In the genomic region with DNA sequence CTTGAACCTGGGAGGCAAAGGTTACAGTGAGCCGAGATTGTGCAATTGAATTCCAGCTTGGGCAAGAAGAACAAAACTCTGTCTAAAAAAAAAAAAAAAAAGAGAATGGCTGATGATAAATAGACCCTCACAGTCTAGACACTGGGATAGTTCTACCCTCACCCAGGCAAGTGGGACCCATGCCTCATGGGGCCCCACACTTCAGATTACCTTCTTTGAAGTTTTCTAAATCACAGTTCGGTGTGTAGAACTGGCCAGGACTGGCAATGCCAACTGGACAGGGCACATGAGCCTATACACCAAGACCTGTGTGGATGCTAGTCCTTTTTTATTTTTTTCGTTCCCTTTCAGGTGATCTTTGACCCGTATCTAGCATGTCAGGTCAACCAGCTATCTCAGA, we compare ENCODE assay signal across 27 cellular contexts. TPM values are rescaled to one million over a fixed set of nuclear protein-coding genes. Genes with fewer than 3 reads are reported as not detected.
"Had no signal": no experiment of that assay in that cellular context is flagged by ENCODE, and none has a peak within 500 bp of the region (broad histone marks: within the 10 kb centered on the region; RNA-seq: fewer than 3 reads in every experiment).

No MANE protein-coding gene starts in this region.

- H3K4me3 Mint-ChIP-seq: mesothelial cell of epicardium had no signal

- H3K4me1 ChIP-seq: esophagus squamous epithelium, gastrocnemius medialis, heart right ventricle, left lung, lower lobe of right lung had no signal

- H3K4me3 ChIP-seq: coronary artery, dorsolateral prefrontal cortex, esophagus squamous epithelium, gastrocnemius medialis, heart right ventricle, left lung, lower lobe of right lung, mucosa of descending colon had no signal

- H3K27ac ChIP-seq: coronary artery, dorsolateral prefrontal cortex, epithelial cell of prostate, esophagus squamous epithelium, gastrocnemius medialis, heart right ventricle, left lung, lower lobe of right lung had no signal

- ATAC-seq: esophagus mucosa, gastrocnemius medialis, heart right ventricle, left cardiac atrium, left lung, left ventricle myocardium superior, lower lobe of right lung, mucosa of descending colon had no signal

- H3K9me3 Mint-ChIP-seq: mesothelial cell of epicardium had no signal

- H3K4me1 Mint-ChIP-seq: mesothelial cell of epicardium had no signal

- H3K27ac Mint-ChIP-seq: mesothelial cell of epicardium had no signal

- H3K9me3 ChIP-seq: esophagus squamous epithelium, gastrocnemius medialis, heart right ventricle, left lung, lower lobe of right lung, mucosa of descending colon had no signal

- H3K36me3 Mint-ChIP-seq: mesothelial cell of epicardium had no signal

- H3K27me3 ChIP-seq: esophagus squamous epithelium, gastrocnemius medialis, heart right ventricle, left lung had no signal

- DNase-seq: dermis blood vessel endothelial cell; dorsolateral prefrontal cortex; effector CD4-positive, alpha-beta T cell; effector memory CD4-positive, alpha-beta T cell; erythroblast; esophagus squamous epithelium; foreskin fibroblast; foreskin melanocyte; gastrocnemius medialis; glutamatergic neuron; head of caudate nucleus; heart right ventricle; hippocampal formation; left cardiac atrium; left lung; left ventricle myocardium superior; lower lobe of right lung; mesenchymal stem cell; mucosa of descending colon had no signal

- H3K36me3 ChIP-seq: esophagus squamous epithelium, gastrocnemius medialis, left lung, lower lobe of right lung had no signal

- FAIRE-seq: colon, islet of Langerhans, keratinocyte had no signal

RNA-seq across cellular contexts. Expression of gene VIP, which starts 24.3 kb away (rescaled TPM):
- total RNA-seq: esophagus mucosa, mesothelial cell of epicardium, myocyte had no signal
- polyA plus RNA-seq: keratinocyte had no signal

RNA-seq across cellular contexts. Expression of gene MYCT1, which starts 28.6 kb away (rescaled TPM):
- total RNA-seq: myocyte had no signal
